5 cellular contexts compared by ENCODE assay signal in the genomic region with DNA sequence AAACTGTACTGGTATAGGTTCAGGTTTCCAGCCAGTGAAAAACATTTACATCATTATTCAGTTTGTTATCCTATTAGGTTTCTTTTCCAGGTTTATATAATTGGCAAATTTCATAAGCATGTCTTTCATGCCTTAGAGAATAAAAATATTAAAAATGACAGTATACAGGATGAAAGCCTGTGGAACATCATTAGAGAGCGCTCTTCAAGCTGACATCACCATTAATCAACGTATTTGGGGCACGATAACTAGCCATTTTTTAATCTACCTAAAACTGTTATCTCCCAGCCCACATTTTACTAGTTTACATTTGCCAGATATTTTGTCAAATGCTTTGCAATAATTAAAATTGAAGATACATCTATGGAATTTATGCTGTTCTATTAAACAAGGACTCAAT.
"Had no signal": no experiment of that assay in that cellular context is flagged by ENCODE, and none has a peak within 500 bp of the region (broad histone marks: within the 10 kb centered on the region; RNA-seq: fewer than 3 reads in every experiment).

No MANE protein-coding gene starts in this region.

- H3K4me3 ChIP-seq: GM23338, K562 had no signal

- DNase-seq: H9, HCEC 1CT, IMR-90 had no signal

- ATAC-seq: GM23338, K562 had no signal

- H2AFZ ChIP-seq: GM23338 had no signal

- H3K4me2 ChIP-seq: GM23338 had no signal
